In the genomic region with DNA sequence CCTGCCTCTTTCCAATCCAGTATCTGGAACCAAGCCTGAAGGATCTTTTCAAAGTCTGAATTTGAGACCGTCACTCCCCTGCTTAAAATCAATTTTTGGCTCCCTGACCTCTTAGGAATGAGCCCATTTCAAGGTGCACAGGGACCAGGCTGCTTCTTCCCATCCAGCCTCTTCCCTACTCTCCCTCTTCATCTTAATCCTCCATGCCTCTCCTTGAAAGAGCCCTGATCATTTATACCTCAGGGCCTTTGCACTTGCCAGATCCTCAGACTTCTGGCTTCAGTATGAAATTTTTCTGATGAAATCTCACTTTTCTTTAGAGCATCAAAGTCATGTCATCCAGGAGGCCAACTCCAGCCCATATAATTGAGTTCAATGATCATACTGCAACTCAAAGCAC, we compare ENCODE assay signal across 34 cellular contexts.
"Had no signal": no experiment of that assay in that cellular context is flagged by ENCODE, and none has a peak within 500 bp of the region (broad histone marks: within the 10 kb centered on the region; RNA-seq: fewer than 3 reads in every experiment).

No MANE protein-coding gene starts in this region.

- H3K27me3 ChIP-seq: MG63 had no signal

- H3K9me3 ChIP-seq: MG63 had no signal

- H3K4me3 ChIP-seq: MG63 had no signal

- H3K36me3 ChIP-seq: MG63 had no signal

- DNase-seq: Karpas-422, Kasumi-1, MG63, MM.1S, MV-4-11, NCI-H1048, NCI-H1092, NCI-H1092 treated with DMSO at 0.1 percent for 48 hours, NCI-H1105, NCI-H1105 treated with DMSO at 0.1 percent for 48 hours, NCI-H1417, NCI-H1417 treated with DMSO at 0.1 percent for 48 hours, NCI-H1436, NCI-H1436 treated with DMSO at 0.1 percent for 48 hours, NCI-H146, NCI-H1694, NCI-H1694 treated with DMSO at 0.1 percent for 48 hours, NCI-H187, NCI-H187 treated with DMSO at 0.1 percent for 48 hours, NCI-H1930, NCI-H2029, NCI-H2029 treated with DMSO at 0.1 percent for 48 hours, NCI-H2081, NCI-H2081 treated with DMSO at 0.1 percent for 48 hours, NCI-H2107, NCI-H2171, NCI-H2171 treated with DMSO at 0.1 percent for 48 hours, NCI-H2227 treated with DMSO at 0.1 percent for 48 hours, NCI-H226, NCI-H345, NCI-H446, NCI-H446 treated with DMSO at 0.1 percent for 48 hours, NCI-H510A, NCI-H510A treated with DMSO at 0.1 percent for 48 hours had no signal
